In genomic region chr11:44565008-44565745, GRCh38 we compare ENCODE assay signal across 8 cellular contexts. TPM values are rescaled to one million over a fixed set of nuclear protein-coding genes. Genes with fewer than 3 reads are reported as not detected.
DNase-seq lines count a peak whose midpoint lies in the region; ATAC-seq, FAIRE-seq and TF ChIP-seq lines count a peak whose summit lies in the region.

TSS of gene CD82 (plus strand) at chr11:44565663. CDS start at chr11:44594663, 29,000 bp downstream.

- H3K4me3 ChIP-seq in SU-DHL-6 (ENCODE audit: insufficient read depth, low read length, poor library complexity, severe bottlenecking) (peak within 1 kb of the TSS; percentile 49), pancreas (peak within 1 kb of the TSS; percentile 36 to 71 (median 60)), tibial artery (peak within 1 kb of the TSS; percentile 59 to 70)

- no peaks in the 10 kb centered on the region for H4K20me1 ChIP-seq in SU-DHL-6 (ENCODE audit: low read depth, low read length)

- FAIRE-seq in pancreas (lab: Jason Lieb, UNC): no peak

- intact Hi-C loops in Right ventricle myocardium inferior (cut with DNase I) (loop anchor here (2.0 kb wide), 2 partner anchors 50 to 202 kb away; no protein-coding TSS in a partner anchor), pancreas (cut with DNase I) (loop anchor here in 1 of 3 donors (10.0 kb wide), 1 partner anchor 510 kb away; no protein-coding TSS in a partner anchor), tibial artery (cut with DNase I; ENCODE audit: low total_unique reads) (loop anchor here (5.0 to 10.0 kb wide), 2 partner anchors 37 to 160 kb away; partner anchors contain the start of gene TSPAN18)

- H3K27me3 Mint-ChIP-seq in activated naive CD8-positive, alpha-beta T cell treated with anti-CD3 and anti-CD28 coated beads, Interleukin-2, amount 10 ng/mL, durations not matched to agents 7 days and 5 days: no peaks in the 10 kb centered on the region

- no peaks in the 10 kb centered on the region for H3K79me2 ChIP-seq in SU-DHL-6 (ENCODE audit: insufficient read depth, low read length)

- no peaks in the 10 kb centered on the region for H3K27me3 ChIP-seq in SU-DHL-6 (ENCODE audit: low read length)
- H3K27me3 ChIP-seq in pancreas: no peaks in the 10 kb centered on the region
- H3K27me3 ChIP-seq in tibial artery: no peaks in the 10 kb centered on the region

- H3F3A ChIP-seq in SU-DHL-6 (ENCODE audit: insufficient read depth): no peaks in the 10 kb centered on the region

- TF ChIP-seq CTCF in GM12872 (IDR thresholded peaks at IDR 0.05; ENCODE audit: insufficient read depth, low read depth, low read length) (0 out of 3 replicates have a peak, but pooled peaks have one; percentile 21), SU-DHL-6 (IDR thresholded peaks at IDR 0.05; ENCODE audit: insufficient read depth, low read length, poor library complexity, severe bottlenecking) (no peak), pancreas (IDR thresholded peaks at IDR 0.05) (peak in 1 of 4 donors; percentile 22), tibial artery (IDR thresholded peaks at IDR 0.05) (peak; percentile 43)

- H3K9me3 Mint-ChIP-seq in activated naive CD8-positive, alpha-beta T cell treated with anti-CD3 and anti-CD28 coated beads, Interleukin-2, amount 10 ng/mL, durations not matched to agents 7 days and 5 days: no peaks in the 10 kb centered on the region

- H3K36me3 Mint-ChIP-seq in activated naive CD8-positive, alpha-beta T cell treated with anti-CD3 and anti-CD28 coated beads, Interleukin-2, amount 10 ng/mL, durations not matched to agents 7 days and 5 days: peaks cover 14% of the 10 kb centered on the region

- H3K36me3 ChIP-seq in SU-DHL-6 (ENCODE audit: low read length) (no peaks in the 10 kb centered on the region), pancreas (no peaks in the 10 kb centered on the region), tibial artery (no peaks in the 10 kb centered on the region)

- peak within 1 kb of the TSS; percentile 68 for H2AFZ ChIP-seq in SU-DHL-6 (ENCODE audit: low read depth, low read length, severe bottlenecking)

- peaks cover 8 to 32% (median 10%) of the 10 kb centered on the region in 3 donors for H3K4me1 ChIP-seq in pancreas
- H3K4me1 ChIP-seq in tibial artery: peaks cover 6 to 74% (median 60%) of the 10 kb centered on the region in 4 donors

- H3K9me3 ChIP-seq in SU-DHL-6 (ENCODE audit: insufficient read depth, low read length): no peaks in the 10 kb centered on the region
- H3K9me3 ChIP-seq in pancreas: no peaks in the 10 kb centered on the region
- H3K9me3 ChIP-seq in tibial artery: no peaks in the 10 kb centered on the region

- H3K27ac Mint-ChIP-seq in activated naive CD8-positive, alpha-beta T cell treated with anti-CD3 and anti-CD28 coated beads, Interleukin-2, amount 10 ng/mL, durations not matched to agents 7 days and 5 days: peak within 1 kb of the TSS; percentile 84

- H3K4me2 ChIP-seq in SU-DHL-6 (ENCODE audit: low read depth, low read length, poor library complexity, severe bottlenecking): peak within 1 kb of the TSS; percentile 75

- peak; percentile 73 for ATAC-seq in HG02678 (IDR thresholded peaks at IDR 0.05; ENCODE audit: unreplicated experiment)
- ATAC-seq in activated naive CD8-positive, alpha-beta T cell treated with anti-CD3 and anti-CD28 coated beads, Interleukin-2, amount 10 ng/mL, durations not matched to agents 7 days and 5 days (ENCODE audit: low read depth): peak; percentile 89
- ATAC-seq in Right ventricle myocardium inferior: peak; percentile 97
- peak; percentile 87 to 93 (median 92) for ATAC-seq in pancreas

- peaks cover 55% of the 10 kb centered on the region for H3K4me1 Mint-ChIP-seq in activated naive CD8-positive, alpha-beta T cell treated with anti-CD3 and anti-CD28 coated beads, Interleukin-2, amount 10 ng/mL, durations not matched to agents 7 days and 5 days

- POLR2A ChIA-PET in activated naive CD8-positive, alpha-beta T cell treated with anti-CD3 and anti-CD28 coated beads, Interleukin-2, amount 10 ng/mL, durations not matched to agents 7 days and 5 days (lab: Charles Lee): interaction anchor here (0.7 to 5.3 kb wide), 13 partner anchors 9 to 515 kb away, joined by 3 to 30 read pairs (median 4); no protein-coding TSS in a partner anchor

- H3K27ac ChIP-seq in SU-DHL-6 (ENCODE audit: low read depth, low read length): no peak within 1 kb of the TSS
- H3K27ac ChIP-seq in pancreas: peak within 1 kb of the TSS; percentile 84 to 99 (median 93)
- H3K27ac ChIP-seq in tibial artery: peak within 1 kb of the TSS; percentile 98 to 99

- H3K9me2 ChIP-seq in SU-DHL-6 (replicated peaks; ENCODE audit: insufficient read depth, low read length): no peaks in the 10 kb centered on the region

- WGBS in pancreas, 2 donors: 1% methylated on average over 40 to 65 of the region's 65 CpGs

- peak; percentile 98 for DNase-seq in NCI-H1105 treated with DMSO at 0.1 percent for 48 hours (lab: John Stamatoyannopoulos, UW)
- peak; percentile 100 for DNase-seq in activated naive CD8-positive, alpha-beta T cell treated with anti-CD3 and anti-CD28 coated beads, Interleukin-2, amount 10 ng/mL, durations not matched to agents 7 days and 5 days
- DNase-seq in Right ventricle myocardium inferior (ENCODE audit: missing footprints): peak; percentile 100
- DNase-seq in pancreas: peak; percentile 100
- DNase-seq in tibial artery: peak; percentile 100

- H3K9ac ChIP-seq in SU-DHL-6 (ENCODE audit: low read length): peak within 1 kb of the TSS; percentile 42; the same call in 1 of the 2 replicates

- peak within 1 kb of the TSS; percentile 88 for H3K4me3 Mint-ChIP-seq in activated naive CD8-positive, alpha-beta T cell treated with anti-CD3 and anti-CD28 coated beads, Interleukin-2, amount 10 ng/mL, durations not matched to agents 7 days and 5 days

RNA-seq across cellular contexts. Expression of gene CD82, which starts in this region (rescaled TPM):
- total RNA-seq in activated naive CD8-positive, alpha-beta T cell treated with anti-CD3 and anti-CD28 coated beads, Interleukin-2, amount 10 ng/mL, durations not matched to agents 7 days and 5 days: 10 to 100 TPM; 71.9 to 80.2 TPM
- total RNA-seq in Right ventricle myocardium inferior: 47.7 TPM
- 10 to 100 TPM; 26.5 to 45.6 (median 32.5) TPM for total RNA-seq in pancreas
- polyA plus RNA-seq in pancreas: 10 to 100 TPM; 29.1 to 64.6 TPM
